Comparison of ENCODE assay signal across 8 cellular contexts in the genomic region with DNA sequence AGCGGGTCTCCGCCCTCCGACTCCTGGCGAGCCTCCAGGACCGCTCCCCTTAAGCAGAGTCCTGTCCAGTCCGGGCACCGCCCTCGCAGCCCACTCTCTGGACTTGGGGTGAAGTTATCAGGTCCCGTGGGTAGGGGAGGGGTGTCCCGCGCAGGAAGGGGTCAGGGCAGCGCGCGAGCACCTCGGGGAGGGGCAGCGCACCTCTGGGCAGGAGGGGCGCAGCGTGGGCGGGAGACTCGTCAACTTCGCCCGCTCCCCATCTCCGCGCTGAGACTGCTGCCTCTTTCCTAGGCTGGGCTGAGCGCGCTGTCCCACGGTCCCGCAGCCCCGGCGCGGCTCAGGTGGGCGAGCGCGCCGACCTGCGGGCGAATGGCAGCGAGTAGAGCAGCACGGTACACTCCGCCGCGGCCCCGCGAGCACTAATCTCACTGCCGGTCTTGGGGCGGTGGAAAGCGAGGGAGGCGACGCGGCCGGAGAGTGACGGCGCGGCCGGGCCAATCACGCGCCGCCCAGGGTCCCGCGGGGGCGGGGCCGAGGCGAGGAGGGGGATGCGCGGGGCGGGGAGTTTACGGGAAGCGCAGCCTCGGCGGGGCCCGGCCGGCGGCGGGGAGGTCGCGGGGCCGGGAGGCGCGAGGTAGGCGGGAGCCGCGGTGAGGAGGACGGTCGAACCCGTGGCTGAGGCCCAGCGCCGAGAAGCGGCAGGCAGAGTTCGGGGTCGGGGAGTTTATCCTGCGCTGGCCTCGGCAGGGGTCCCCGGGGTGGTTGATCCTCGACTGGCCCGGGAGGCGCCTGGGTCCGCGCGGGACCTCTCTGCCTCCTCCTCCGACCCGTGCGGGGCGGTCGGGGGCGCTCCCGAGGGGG. TPM values are rescaled to one million over a fixed set of nuclear protein-coding genes. Genes with fewer than 3 reads are reported as not detected.
DNase-seq lines count a peak whose midpoint lies in the region; ATAC-seq, FAIRE-seq and TF ChIP-seq lines count a peak whose summit lies in the region.

Gene MAN1A1 (minus strand): TSS at position 421 of the 861 bp plus-strand sequence. CDS start 696 bp downstream, outside the sequence.

- H3K4me3 Mint-ChIP-seq in WTC11 = peak within 1 kb of the TSS; percentile 83

- H3K27me3 ChIP-seq in bronchial epithelial cell (ENCODE audit: control insufficient read depth, insufficient read depth, low read length) = peaks cover 19% of the 10 kb centered on the region

- CTCF ChIA-PET in WTC11 (lab: Charles Lee) = interaction anchor here (1.2 to 1.9 kb wide), 3 partner anchors 17 to 220 kb away, joined by 6 to 7 read pairs (median 6); no protein-coding TSS in a partner anchor

- H3K27me3 Mint-ChIP-seq in WTC11 (ENCODE audit: low read depth) = peaks cover 36% of the 10 kb centered on the region

- H3K36me3 ChIP-seq in bronchial epithelial cell (ENCODE audit: control insufficient read depth, insufficient read depth, low read length) = no peaks in the 10 kb centered on the region

- H3K9me3 Mint-ChIP-seq in WTC11 = no peaks in the 10 kb centered on the region

- H3K27ac Mint-ChIP-seq in WTC11 = no peak within 1 kb of the TSS

- no peaks in the 10 kb centered on the region for H3K36me3 Mint-ChIP-seq in WTC11

- POLR2A ChIA-PET in WTC11 (lab: Charles Lee) = interaction anchor here (1.2 kb wide), 1 partner anchor 41 kb away, joined by 3 read pairs; no protein-coding TSS in a partner anchor

- H3K4me1 Mint-ChIP-seq in WTC11 = peaks cover 38% of the 10 kb centered on the region

- DNase-seq in SIG-M5 treated with dmso at 0.1 percent for 504 hours (lab: John Stamatoyannopoulos, UW; ENCODE audit: unreplicated experiment) (peak; percentile 54), SIG-M5 (lab: John Stamatoyannopoulos, UW) (no peak), NCI-H2171 (lab: John Stamatoyannopoulos, UW) (peak; percentile 84), WTC11 (ENCODE audit: low spot score) (peak; percentile 86), bronchial epithelial cell (ENCODE audit: low read depth) (peak; percentile 29), iris pigment epithelial cell (ENCODE audit: low read depth) (peak; percentile 62)
- DNase-seq in stimulated activated CD4-positive, alpha-beta T cell treated with anti-CD3 and anti-CD28 coated beads, Interleukin-12 subunit alpha, Interleukin-12 subunit beta, amount 100 ng/mL, for 4 hours = peak; percentile 86

- TF ChIP-seq CTCF in WTC11 (IDR thresholded peaks at IDR 0.05) = no peak
- no peak for TF ChIP-seq CTCF in bronchial epithelial cell (IDR thresholded peaks at IDR 0.05; ENCODE audit: insufficient read depth, low read length, severe bottlenecking)

- FAIRE-seq in bronchial epithelial cell (lab: Jason Lieb, UNC) = no peak

- ATAC-seq in HG02970 (IDR thresholded peaks at IDR 0.05; ENCODE audit: low FRiP score, unreplicated experiment) (peak; percentile 82), WTC11 (peak; percentile 87)

- H3K4me3 ChIP-seq in bronchial epithelial cell (ENCODE audit: low read depth, low read length) = peak within 1 kb of the TSS; percentile 56

TF ChIP-seq in WTC11, 78 proteins besides CTCF, POLR2A, EP300 and RAD21 (continues in another document):
- no peak for TF ChIP-seq ZNF671 (CRISPR knock-in tag; IDR thresholded peaks at IDR 0.05)
- TF ChIP-seq E2F4 (CRISPR knock-in tag; IDR thresholded peaks at IDR 0.05; ENCODE audit: borderline replicate concordance, low read depth) = no peak
- TF ChIP-seq, protein P1, sequence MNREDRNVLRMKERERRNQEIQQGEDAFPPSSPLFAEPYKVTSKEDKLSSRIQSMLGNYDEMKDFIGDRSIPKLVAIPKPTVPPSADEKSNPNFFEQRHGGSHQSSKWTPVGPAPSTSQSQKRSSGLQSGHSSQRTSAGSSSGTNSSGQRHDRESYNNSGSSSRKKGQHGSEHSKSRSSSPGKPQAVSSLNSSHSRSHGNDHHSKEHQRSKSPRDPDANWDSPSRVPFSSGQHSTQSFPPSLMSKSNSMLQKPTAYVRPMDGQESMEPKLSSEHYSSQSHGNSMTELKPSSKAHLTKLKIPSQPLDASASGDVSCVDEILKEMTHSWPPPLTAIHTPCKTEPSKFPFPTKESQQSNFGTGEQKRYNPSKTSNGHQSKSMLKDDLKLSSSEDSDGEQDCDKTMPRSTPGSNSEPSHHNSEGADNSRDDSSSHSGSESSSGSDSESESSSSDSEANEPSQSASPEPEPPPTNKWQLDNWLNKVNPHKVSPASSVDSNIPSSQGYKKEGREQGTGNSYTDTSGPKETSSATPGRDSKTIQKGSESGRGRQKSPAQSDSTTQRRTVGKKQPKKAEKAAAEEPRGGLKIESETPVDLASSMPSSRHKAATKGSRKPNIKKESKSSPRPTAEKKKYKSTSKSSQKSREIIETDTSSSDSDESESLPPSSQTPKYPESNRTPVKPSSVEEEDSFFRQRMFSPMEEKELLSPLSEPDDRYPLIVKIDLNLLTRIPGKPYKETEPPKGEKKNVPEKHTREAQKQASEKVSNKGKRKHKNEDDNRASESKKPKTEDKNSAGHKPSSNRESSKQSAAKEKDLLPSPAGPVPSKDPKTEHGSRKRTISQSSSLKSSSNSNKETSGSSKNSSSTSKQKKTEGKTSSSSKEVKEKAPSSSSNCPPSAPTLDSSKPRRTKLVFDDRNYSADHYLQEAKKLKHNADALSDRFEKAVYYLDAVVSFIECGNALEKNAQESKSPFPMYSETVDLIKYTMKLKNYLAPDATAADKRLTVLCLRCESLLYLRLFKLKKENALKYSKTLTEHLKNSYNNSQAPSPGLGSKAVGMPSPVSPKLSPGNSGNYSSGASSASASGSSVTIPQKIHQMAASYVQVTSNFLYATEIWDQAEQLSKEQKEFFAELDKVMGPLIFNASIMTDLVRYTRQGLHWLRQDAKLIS (CRISPR knock-in tag; IDR thresholded peaks at IDR 0.05; ENCODE audit: borderline replicate concordance) = no peak
- TF ChIP-seq ZMAT4 (CRISPR knock-in tag; IDR thresholded peaks at IDR 0.05) = no peak
- TF ChIP-seq CREM (CRISPR knock-in tag; IDR thresholded peaks at IDR 0.05) = peak; percentile 46; the same call in 1 of the 2 replicates
- 0 out of 2 replicates have a peak, but pooled peaks have one; percentile 4 for TF ChIP-seq ZNF317 (CRISPR knock-in tag; IDR thresholded peaks at IDR 0.05; ENCODE audit: borderline replicate concordance, low read depth)
- TF ChIP-seq, protein P2, sequence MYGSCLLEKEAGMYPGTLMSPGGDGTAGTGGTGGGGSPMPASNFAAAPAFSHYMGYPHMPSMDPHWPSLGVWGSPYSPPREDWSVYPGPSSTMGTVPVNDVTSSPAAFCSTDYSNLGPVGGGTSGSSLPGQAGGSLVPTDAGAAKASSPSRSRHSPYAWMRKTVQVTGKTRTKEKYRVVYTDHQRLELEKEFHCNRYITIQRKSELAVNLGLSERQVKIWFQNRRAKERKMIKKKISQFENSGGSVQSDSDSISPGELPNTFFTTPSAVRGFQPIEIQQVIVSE (CRISPR knock-in tag; IDR thresholded peaks at IDR 0.05; ENCODE audit: borderline replicate concordance) = no peak
- no peak for TF ChIP-seq CBFB (CRISPR knock-in tag; IDR thresholded peaks at IDR 0.05; ENCODE audit: low read depth)
- peak; percentile 15; the same call in 1 of the 2 replicates for TF ChIP-seq ETV6 (CRISPR knock-in tag; IDR thresholded peaks at IDR 0.05)
- TF ChIP-seq, protein P3, sequence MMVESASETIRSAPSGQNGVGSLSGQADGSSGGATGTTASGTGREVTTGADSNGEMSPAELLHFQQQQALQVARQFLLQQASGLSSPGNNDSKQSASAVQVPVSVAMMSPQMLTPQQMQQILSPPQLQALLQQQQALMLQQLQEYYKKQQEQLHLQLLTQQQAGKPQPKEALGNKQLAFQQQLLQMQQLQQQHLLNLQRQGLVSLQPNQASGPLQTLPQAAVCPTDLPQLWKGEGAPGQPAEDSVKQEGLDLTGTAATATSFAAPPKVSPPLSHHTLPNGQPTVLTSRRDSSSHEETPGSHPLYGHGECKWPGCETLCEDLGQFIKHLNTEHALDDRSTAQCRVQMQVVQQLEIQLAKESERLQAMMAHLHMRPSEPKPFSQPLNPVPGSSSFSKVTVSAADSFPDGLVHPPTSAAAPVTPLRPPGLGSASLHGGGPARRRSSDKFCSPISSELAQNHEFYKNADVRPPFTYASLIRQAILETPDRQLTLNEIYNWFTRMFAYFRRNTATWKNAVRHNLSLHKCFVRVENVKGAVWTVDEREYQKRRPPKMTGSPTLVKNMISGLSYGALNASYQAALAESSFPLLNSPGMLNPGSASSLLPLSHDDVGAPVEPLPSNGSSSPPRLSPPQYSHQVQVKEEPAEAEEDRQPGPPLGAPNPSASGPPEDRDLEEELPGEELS (CRISPR knock-in tag; IDR thresholded peaks at IDR 0.05) = no peak; the same call in none of the 2 replicates
- TF ChIP-seq EMX1 (CRISPR knock-in tag; IDR thresholded peaks at IDR 0.05) = no peak
- peak; percentile 88 for TF ChIP-seq GABPB1 (CRISPR knock-in tag; IDR thresholded peaks at IDR 0.05)
- TF ChIP-seq TEAD1 (CRISPR knock-in tag; IDR thresholded peaks at IDR 0.05) = peak; percentile 52; the same call in 1 of the 2 replicates
- peak; percentile 50 for TF ChIP-seq FOXK1 (CRISPR knock-in tag; IDR thresholded peaks at IDR 0.05)
- TF ChIP-seq ZNF232 (CRISPR knock-in tag; IDR thresholded peaks at IDR 0.05) = 0 out of 2 replicates have a peak, but pooled peaks have one; percentile 6
- TF ChIP-seq ZNF423 (CRISPR knock-in tag; IDR thresholded peaks at IDR 0.05) = no peak
- TF ChIP-seq KAT7 (CRISPR knock-in tag; IDR thresholded peaks at IDR 0.05; ENCODE audit: borderline replicate concordance) = 0 out of 2 replicates have a peak, but pooled peaks have one; percentile 36
- 0 out of 2 replicates have a peak, but pooled peaks have one; percentile 12 for TF ChIP-seq RELA (CRISPR knock-in tag; IDR thresholded peaks at IDR 0.05; ENCODE audit: borderline replicate concordance)
- 0 out of 2 replicates have a peak, but pooled peaks have one; percentile 19 for TF ChIP-seq NFE2L1 (CRISPR knock-in tag; IDR thresholded peaks at IDR 0.05)
- no peak for TF ChIP-seq ZNF263 (CRISPR knock-in tag; IDR thresholded peaks at IDR 0.05; ENCODE audit: low read depth)

RNA-seq across cellular contexts. Expression of gene MAN1A1, which starts in this region (rescaled TPM):
- total RNA-seq in WTC11 (2021) = 6.8 to 6.9 TPM (median 6.8 TPM) in 3 replicates
- 1.4 and 2.9 TPM in 2 replicates for total RNA-seq in bronchial epithelial cell
